In genomic region chr18:69469444-69469919, GRCh38 we compare ENCODE assay signal across 9 cellular contexts.
DNase-seq lines count a peak whose midpoint lies in the region; ATAC-seq, FAIRE-seq and TF ChIP-seq lines count a peak whose summit lies in the region.
"Had no signal": no experiment of that assay in that cellular context is flagged by ENCODE, and none has a peak within 500 bp of the region (broad histone marks: within the 10 kb centered on the region; RNA-seq: fewer than 3 reads in every experiment).

No MANE protein-coding gene starts in this region.

- no peaks in the 10 kb centered on the region for H3K36me3 ChIP-seq in osteoblast (ENCODE audit: insufficient read depth, low read length)
- H3K36me3 ChIP-seq: upper lobe of left lung had no signal

- H3K9me3 ChIP-seq in osteoblast (ENCODE audit: low read depth, low read length) = no peaks in the 10 kb centered on the region
- H3K9me3 ChIP-seq: upper lobe of left lung had no signal

- H3K79me2 ChIP-seq in osteoblast (ENCODE audit: insufficient read depth, low read length) = no peaks in the 10 kb centered on the region

- no peaks in the 10 kb centered on the region for H3K4me1 ChIP-seq in osteoblast (ENCODE audit: insufficient read depth, low read length)
- H3K4me1 ChIP-seq: upper lobe of left lung had no signal

- FAIRE-seq in urothelium cell line (lab: Jason Lieb, UNC) = no peak

- DNase-seq in GM10266 (ENCODE audit: extremely low spot score) = no peak
- peak; percentile 16 for DNase-seq in fibroblast of villous mesenchyme (ENCODE audit: low read depth)
- DNase-seq in urothelium cell line (ENCODE audit: low spot score) = peak; percentile 31
- DNase-seq in NCI-H1048 (lab: John Stamatoyannopoulos, UW) = no peak
- DNase-seq in NCI-H774 (lab: John Stamatoyannopoulos, UW) = no peak
- no peak for DNase-seq in osteoblast (ENCODE audit: insufficient read length, low spot score, missing footprints)

- no peak overlapping the region for H2AFZ ChIP-seq in osteoblast (ENCODE audit: low read length)

- no peak overlapping the region for H3K4me2 ChIP-seq in osteoblast (ENCODE audit: insufficient read depth, low read length)

- H3K4me3 ChIP-seq in fibroblast of villous mesenchyme (ENCODE audit: low read depth, low read length) (peak overlapping the region; percentile 4), osteoblast (ENCODE audit: insufficient read depth, low read length) (no peak overlapping the region)
- H3K4me3 ChIP-seq: upper lobe of left lung had no signal

- TF ChIP-seq CTCF in GM10266 (IDR thresholded peaks at IDR 0.05; ENCODE audit: control insufficient read depth, insufficient read depth, low read depth, missing control alignments) (peak; percentile 12), VCaP (conservative IDR thresholded peaks at IDR 0.05) (peak; percentile 71), fibroblast of villous mesenchyme (IDR thresholded peaks at IDR 0.05; ENCODE audit: insufficient read depth, low read depth, low read length) (peak; percentile 37), osteoblast (IDR thresholded peaks at IDR 0.05; ENCODE audit: extremely low read depth, low read depth, low read length) (no peak)

- H3K27ac ChIP-seq in VCaP (no peak overlapping the region), osteoblast (ENCODE audit: low read depth, low read length) (no peak overlapping the region)
- H3K27ac ChIP-seq: upper lobe of left lung had no signal

- H3K27me3 ChIP-seq in osteoblast (ENCODE audit: insufficient read depth, low read length) = no peaks in the 10 kb centered on the region
- H3K27me3 ChIP-seq: upper lobe of left lung had no signal

- H4K20me1 ChIP-seq in osteoblast (ENCODE audit: insufficient read depth, low read length) = no peaks in the 10 kb centered on the region

- ATAC-seq in HG03280 (IDR thresholded peaks at IDR 0.05; ENCODE audit: unreplicated experiment) = peak; percentile 88

Comparison
In these comparisons a context has a peak if more than half of its experiments do, and no peak if none do; other contexts are left out.
1. DNase-seq: peak in fibroblast of villous mesenchyme (single experiment) and urothelium cell line (single experiment); none in GM10266 (single experiment), NCI-H1048 (single experiment), NCI-H774 (single experiment) and osteoblast (single experiment).